Comparison of ENCODE assay signal across 16 cellular contexts in the genomic region with DNA sequence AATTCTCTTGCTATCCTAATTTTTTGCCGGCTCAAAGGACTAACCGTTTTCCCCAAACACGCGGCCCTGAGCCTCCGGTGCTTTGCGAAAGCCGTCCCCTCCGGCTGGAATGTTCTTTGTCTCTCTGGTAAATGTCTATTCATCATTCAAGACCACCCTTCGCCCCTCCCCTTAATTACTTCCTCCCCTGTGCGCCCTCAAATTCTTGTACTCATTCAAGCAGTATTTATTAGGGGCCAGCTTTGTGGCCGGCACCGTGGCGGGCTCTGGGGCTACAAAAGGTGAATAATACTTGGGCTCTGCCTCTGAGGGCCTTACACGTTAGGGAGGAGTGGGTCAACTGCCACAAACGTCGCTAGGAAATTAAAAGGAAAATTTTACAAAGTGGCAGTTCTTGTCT. TPM values are rescaled to one million over a fixed set of nuclear protein-coding genes. Genes with fewer than 3 reads are reported as not detected.
DNase-seq lines count a peak whose midpoint lies in the region; ATAC-seq, FAIRE-seq and TF ChIP-seq lines count a peak whose summit lies in the region.
"Had no signal": no experiment of that assay in that cellular context is flagged by ENCODE, and none has a peak within 500 bp of the region (broad histone marks: within the 10 kb centered on the region; RNA-seq: fewer than 3 reads in every experiment).

No MANE protein-coding gene starts in this region.

- H3K36me3 ChIP-seq in HUES48 (ENCODE audit: control insufficient read depth, insufficient read depth, low read length): peaks cover 3% of the 10 kb centered on the region; the same call in 1 of the 2 replicates
- no peaks in the 10 kb centered on the region for H3K36me3 ChIP-seq in adipocyte (ENCODE audit: control insufficient read depth, insufficient read depth, low read length, severe bottlenecking)
- H3K36me3 ChIP-seq in iPS-15b (ENCODE audit: control insufficient read depth, insufficient read depth, low read length): no peaks in the 10 kb centered on the region
- no peaks in the 10 kb centered on the region for H3K36me3 ChIP-seq in pancreas
- H3K36me3 ChIP-seq: gastroesophageal sphincter had no signal

- DNase-seq in adipocyte (ENCODE audit: low read depth) (no peak), retinal pigment epithelial cell (ENCODE audit: low read depth) (no peak), SHP77 treated with DMSO at 0.1 percent for 48 hours (lab: John Stamatoyannopoulos, UW) (no peak), pancreas (no peak), HuH-7.5 (ENCODE audit: low spot score) (no peak)
- DNase-seq: activated T-cell treated with anti-CD3 and anti-CD28 coated beads, Interleukin-2, amount 50 U/mL, for 4 hours; naive B cell; NCI-H187; RPMI8226 had no signal

- 81 to 86% methylated on average over 16 of the region's 16 CpGs for WGBS in pancreas, 2 donors

- H3K4me3 ChIP-seq in HUES48 (ENCODE audit: low read depth, low read length): peak overlapping the region; percentile 49
- peak overlapping the region; percentile 85 for H3K4me3 ChIP-seq in adipocyte (ENCODE audit: low read length)
- peak overlapping the region; percentile 65 for H3K4me3 ChIP-seq in iPS-15b (ENCODE audit: low read depth, low read length)
- H3K4me3 ChIP-seq in retinal pigment epithelial cell (ENCODE audit: low read length): peak overlapping the region; percentile 15
- H3K4me3 ChIP-seq in pancreas: peak overlapping the region in 1 of 4 donors; percentile 48

- FAIRE-seq in pancreas (lab: Jason Lieb, UNC): no peak
- FAIRE-seq: D721Med, HepG2 had no signal

- peaks cover 13% of the 10 kb centered on the region; the same call in 1 of the 2 replicates for H3K4me1 ChIP-seq in HUES48 (ENCODE audit: control insufficient read depth, insufficient read depth, low read length)
- peaks cover 29% of the 10 kb centered on the region for H3K4me1 ChIP-seq in adipocyte (ENCODE audit: control insufficient read depth, insufficient read depth, low read length)
- H3K4me1 ChIP-seq in iPS-15b (ENCODE audit: control insufficient read depth, insufficient read depth, low read length): peaks cover 14% of the 10 kb centered on the region
- H3K4me1 ChIP-seq in pancreas: peaks cover 4 to 41% (median 12%) of the 10 kb centered on the region in 3 donors

- H3K27ac ChIP-seq in HUES48 (ENCODE audit: low read depth, low read length) (peak overlapping the region; percentile 44), pancreas (no peak overlapping the region)
- H3K27ac ChIP-seq: gastroesophageal sphincter, VCaP had no signal

- H3K27me3 ChIP-seq in HUES48 (ENCODE audit: control insufficient read depth, insufficient read depth, low read length) (peaks cover 27% of the 10 kb centered on the region), adipocyte (replicated peaks; ENCODE audit: control insufficient read depth, insufficient read depth, low read length) (peaks cover 10% of the 10 kb centered on the region), iPS-15b (ENCODE audit: control insufficient read depth, insufficient read depth, low read length) (peaks cover 22% of the 10 kb centered on the region), pancreas (no peaks in the 10 kb centered on the region)

- intact Hi-C loops in pancreas (cut with DNase I): no loop called here

- no peak for TF ChIP-seq CTCF in retinal pigment epithelial cell (conservative IDR thresholded peaks at IDR 0.05; ENCODE audit: low read depth, low read length)
- no peak for TF ChIP-seq CTCF in pancreas (IDR thresholded peaks at IDR 0.05)

- H3K9me3 ChIP-seq in HUES48 (ENCODE audit: control insufficient read depth, insufficient read depth, low read length) (peaks cover 5% of the 10 kb centered on the region), adipocyte (ENCODE audit: control insufficient read depth, low read length) (no peaks in the 10 kb centered on the region), iPS-15b (ENCODE audit: control insufficient read depth, insufficient read depth, low read length) (no peaks in the 10 kb centered on the region), pancreas (no peaks in the 10 kb centered on the region)
- H3K9me3 ChIP-seq: gastroesophageal sphincter had no signal

- ATAC-seq in HG03342 (IDR thresholded peaks at IDR 0.05; ENCODE audit: unreplicated experiment) (no peak), pancreas (no peak)
- ATAC-seq: HepG2 had no signal

- H3K9ac ChIP-seq in HUES48 (ENCODE audit: low read depth, low read length) (peak overlapping the region; percentile 37), adipocyte (ENCODE audit: low read length) (peak overlapping the region; percentile 83), iPS-15b (ENCODE audit: low read depth, low read length) (no peak overlapping the region)

RNA-seq across cellular contexts. Expression of gene MEST, which starts 1.6 kb away (rescaled TPM):
- total RNA-seq in pancreas: 10 to 100 TPM; 23.5 to 56.4 (median 33.0) TPM
- 10 to 100 TPM; 17.0 to 21.2 TPM for polyA plus RNA-seq in pancreas

RNA-seq across cellular contexts. Expression of gene CEP41, which starts 49.5 kb away (rescaled TPM):
- total RNA-seq in pancreas: 10 to 100 TPM in 1 of 6 donors, 1 to 10 TPM in 5; 3.5 to 10.3 (median 4.5) TPM
- 1 to 10 TPM; 1.8 to 4.9 TPM for polyA plus RNA-seq in pancreas
